ENCODE assay signal across 9 cellular contexts in genomic region chr17:8156174-8156992, GRCh38. TPM values are rescaled to one million over a fixed set of nuclear protein-coding genes. Genes with fewer than 3 reads are reported as not detected.
DNase-seq lines count a peak whose midpoint lies in the region; ATAC-seq and TF ChIP-seq lines count a peak whose summit lies in the region.
"Had no signal": no experiment of that assay in that cellular context is flagged by ENCODE, and none has a peak within 500 bp of the region (broad histone marks: within the 10 kb centered on the region; RNA-seq: fewer than 3 reads in every experiment).

No MANE protein-coding gene starts in this region.

- peak; percentile 100 for TF ChIP-seq POLR2A in right lobe of liver (IDR thresholded peaks at IDR 0.05)

- no peaks in the 10 kb centered on the region for H3K27me3 ChIP-seq in dorsolateral prefrontal cortex
- H3K27me3 ChIP-seq in right lobe of liver: no peaks in the 10 kb centered on the region

- H3K4me1 ChIP-seq in right lobe of liver: peaks cover 0 to 26% (median 8%) of the 10 kb centered on the region in 4 donors

- TF ChIP-seq CTCF in CD14-positive monocyte (IDR thresholded peaks at IDR 0.05): no peak
- peak in 36 of 56 donors; percentile 9 to 56 (median 32) for TF ChIP-seq CTCF in dorsolateral prefrontal cortex (IDR thresholded peaks at IDR 0.05 in 54 of 56, conservative IDR thresholded peaks at IDR 0.05 in 2 of 56; ENCODE audit: low read depth in 1 of 56, partially characterized antibody in 56 of 56)
- TF ChIP-seq CTCF in right lobe of liver (IDR thresholded peaks at IDR 0.05): no peak

- peaks cover 0 to 4% (median 0%) of the 10 kb centered on the region in 7 donors for H3K9me3 Mint-ChIP-seq in CD14-positive monocyte

- peaks cover 0 to 11% (median 3%) of the 10 kb centered on the region in 4 donors for H3K36me3 ChIP-seq in right lobe of liver

- H3K4me3 Mint-ChIP-seq in CD14-positive monocyte: no peak overlapping the region

- H3K9me3 ChIP-seq in right lobe of liver: no peaks in the 10 kb centered on the region

- DNase-seq in CD14-positive monocyte (ENCODE audit: low spot score): peak; percentile 100
- peak; percentile 99 for DNase-seq in NCI-H69 (lab: John Stamatoyannopoulos, UW)
- peak; percentile 98 to 100 for DNase-seq in activated CD4-positive, alpha-beta T cell treated with anti-CD3 and anti-CD28 coated beads, Interleukin-2, amount 50 U/mL, for 24 hours (ENCODE audit: low read depth in 1 of 2, low spot score in 1 of 2)
- DNase-seq in dorsolateral prefrontal cortex: peak; percentile 98 to 100 (median 99)
- peak; percentile 100 for DNase-seq in right lobe of liver
- DNase-seq in stimulated activated CD4-positive, alpha-beta T cell treated with anti-CD3 and anti-CD28 coated beads, Interleukin-4, amount 100 ng/mL, for 4 hours: peak; percentile 99 to 100

- H3K4me3 ChIP-seq in dorsolateral prefrontal cortex (peak overlapping the region; percentile 60 to 98 (median 87)), right lobe of liver (peak overlapping the region; percentile 79 to 94 (median 80))

- H3K36me3 Mint-ChIP-seq in CD14-positive monocyte: peaks cover 34 to 39% of the 10 kb centered on the region in 2 donors

- H3K27ac ChIP-seq in dorsolateral prefrontal cortex (peak overlapping the region; percentile 90 to 100 (median 100)), right lobe of liver (peak overlapping the region; percentile 99 to 100 (median 100))

- no peak overlapping the region for H3K27ac Mint-ChIP-seq in CD14-positive monocyte

- ATAC-seq in GM19351 (IDR thresholded peaks at IDR 0.05; ENCODE audit: unreplicated experiment) (peak; percentile 78), HG03520 (IDR thresholded peaks at IDR 0.05; ENCODE audit: unreplicated experiment) (peak; percentile 72), right lobe of liver (peak; percentile 52 to 73 (median 65))

- H3K4me1 Mint-ChIP-seq in CD14-positive monocyte: peaks cover 50% of the 10 kb centered on the region

- intact Hi-C loops in CD14-positive monocyte (cut with micrococcal nuclease) (loop anchor here (5.0 to 10.0 kb wide), 3 partner anchors 34 to 322 kb away; partner anchors contain the start of genes HES7 (in 1 of the 2) and KDM6B (in 1 of the 2)), dorsolateral prefrontal cortex (cut with DNase I) (loop anchor here in 1 of 2 donors (2.0 to 10.0 kb wide), 2 partner anchors 18 to 312 kb away; no protein-coding TSS in a partner anchor), right lobe of liver (cut with DNase I) (no loop called here)

- H3K27me3 Mint-ChIP-seq in CD14-positive monocyte (ENCODE audit: low read depth in 3 of 3): peaks cover 0 to 5% (median 0%) of the 10 kb centered on the region in 3 donors

- WGBS in right lobe of liver (ENCODE audit: insufficient coverage, low coverage, low lambda C conversion rate, missing lambda C conversion rate): 2% methylated on average over 20 of the region's 62 CpGs

RNA-seq across cellular contexts. Expression of gene PER1, which starts 4.2 kb away (rescaled TPM):
- polyA plus RNA-seq in CD14-positive monocyte: 1 to 10 TPM; 5.6 to 9.6 TPM
- total RNA-seq in dorsolateral prefrontal cortex: 100 to 1,000 TPM in 74 of 120 experiments, 10 to 100 TPM in 46; 46.9 to 218 (median 112) TPM
- total RNA-seq in right lobe of liver: 100 to 1,000 TPM in 1 of 6 experiments, 10 to 100 TPM in 5; 25.7 to 118 (median 55.2) TPM

RNA-seq across cellular contexts. Expression of gene VAMP2, which starts 6.4 kb away (rescaled TPM):
- 10 to 100 TPM; 10.2 to 14.5 TPM for polyA plus RNA-seq in CD14-positive monocyte
- 100 to 1,000 TPM; 264 to 763 (median 490) TPM for total RNA-seq in dorsolateral prefrontal cortex
- total RNA-seq in right lobe of liver: 10 to 100 TPM in 4 of 6 experiments, 1 to 10 TPM in 2; 4.4 to 18.6 (median 13.2) TPM

RNA-seq across cellular contexts. Expression of gene TMEM107, which starts 19.8 kb away (rescaled TPM):
- 10 to 100 TPM; 31.4 to 37.4 TPM for polyA plus RNA-seq in CD14-positive monocyte
- total RNA-seq in dorsolateral prefrontal cortex (10 to 100 TPM in 119 of 120 experiments, 1 to 10 TPM in 1; 9.1 to 25.9 (median 17.1) TPM), right lobe of liver (1 to 10 TPM; 2.3 to 5.0 (median 3.4) TPM)

RNA-seq across cellular contexts. Expression of gene HES7, which starts 32.5 kb away (rescaled TPM):
- not detected for polyA plus RNA-seq in CD14-positive monocyte
- total RNA-seq in dorsolateral prefrontal cortex (1 to 10 TPM in 88 of 120 experiments, under 1 TPM in 29, not detected in 3; 0.28 to 5.9 (median 1.7) TPM), right lobe of liver (not detected)
- total RNA-seq: subcutaneous adipose tissue had no signal

RNA-seq across cellular contexts. Expression of gene BORCS6, which starts 33.6 kb away (rescaled TPM):
- polyA plus RNA-seq in CD14-positive monocyte: 10 to 100 TPM; 13.9 to 14.1 TPM
- total RNA-seq in dorsolateral prefrontal cortex: 10 to 100 TPM in 5 of 120 experiments, 1 to 10 TPM in 115; 5.2 to 10.9 (median 8.0) TPM
- 1 to 10 TPM; 3.1 to 5.3 (median 4.2) TPM for total RNA-seq in right lobe of liver

Comparison
In these comparisons a context has a peak if more than half of its experiments do, and no peak if none do; other contexts are left out.
1. Peak in every context shown above with its lines: DNase-seq, ATAC-seq, H3K4me3 ChIP-seq and H3K27ac ChIP-seq.
2. CTCF ChIP-seq: peak in dorsolateral prefrontal cortex (36 of 56); none in CD14-positive monocyte (single experiment) and right lobe of liver (0 of 4).
3. RNA of gene VAMP2, which starts 6.4 kb away (total RNA-seq): 264 to 763 TPM in dorsolateral prefrontal cortex; 4.4 to 18.6 TPM in right lobe of liver; every median in the first group is over 10 times any median in the second.
4. intact Hi-C loops: an anchor here in CD14-positive monocyte (5.0 to 10.0 kb wide); none called in right lobe of liver.